ENCODE assay signal across 18 cellular contexts in the genomic region with DNA sequence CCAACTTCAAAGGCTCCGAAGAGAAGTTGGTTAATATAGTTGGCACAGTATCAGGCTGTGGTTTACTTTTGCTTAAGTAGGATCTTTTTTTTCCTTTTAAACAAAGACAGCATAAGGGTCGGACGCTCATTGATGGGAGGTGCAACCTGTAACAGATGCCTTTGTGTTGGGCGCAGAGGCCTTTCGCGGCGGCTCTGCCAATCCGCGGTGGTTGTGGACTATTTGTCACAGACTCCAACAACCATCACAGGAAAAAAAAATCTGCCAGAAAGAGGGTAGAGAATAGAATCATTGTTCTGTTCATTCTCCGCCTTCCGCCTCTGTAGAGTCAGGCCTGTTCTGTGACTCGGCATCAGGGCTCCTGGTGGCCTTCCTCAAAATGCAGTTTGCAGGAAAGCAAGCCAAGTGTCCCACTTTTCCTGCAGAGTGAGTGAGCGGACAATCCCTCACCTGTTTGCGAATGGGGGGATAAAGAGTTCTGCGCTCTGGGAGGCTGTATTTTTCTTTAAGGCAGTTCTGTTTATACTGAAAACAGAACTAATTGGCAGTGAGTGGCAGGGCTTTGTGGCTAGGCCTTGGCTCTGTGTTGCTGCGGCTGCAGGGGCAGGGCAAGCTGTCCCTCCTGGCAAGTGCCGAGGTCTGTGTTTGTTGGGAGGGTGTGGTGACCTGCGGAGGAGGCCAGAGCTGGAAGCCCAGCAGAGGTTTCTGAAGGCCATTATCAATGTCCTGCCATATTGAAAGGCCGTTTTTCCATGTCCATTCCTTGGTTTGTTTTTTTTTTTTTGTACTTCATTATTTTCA.
A peak's percentile ranks its signal among the peaks of the same experiment; 100 is the strongest.
DNase-seq lines count a peak whose midpoint lies in the region; ATAC-seq and TF ChIP-seq lines count a peak whose summit lies in the region.
"Had no signal": no experiment of that assay in that cellular context is flagged by ENCODE, and none has a peak within 500 bp of the region (broad histone marks: within the 10 kb centered on the region; RNA-seq: fewer than 3 reads in every experiment).

No MANE protein-coding gene starts in this region.

- H3K9me2 ChIP-seq in hepatocyte (replicated peaks; ENCODE audit: insufficient read depth) = no peaks in the 10 kb centered on the region

- no peak overlapping the region for H3K4me2 ChIP-seq in hepatocyte

- WGBS in hepatocyte (ENCODE audit: low lambda C conversion rate, missing lambda C conversion rate) = 85% methylated on average over 19 of the region's 19 CpGs

- intact Hi-C loops in head of caudate nucleus (cut with DNase I) = no loop called here

- H3K27ac ChIP-seq in hepatocyte = no peak overlapping the region
- H3K27ac ChIP-seq: HL-60, left ventricle myocardium inferior, sigmoid colon had no signal

- no peak overlapping the region for H3K4me3 ChIP-seq in hepatocyte
- H3K4me3 ChIP-seq: left ventricle myocardium inferior, sigmoid colon had no signal

- H3K27ac Mint-ChIP-seq in stimulated activated effector memory CD8-positive, alpha-beta T cell treated with anti-CD3 and anti-CD28 coated beads, Interleukin-12 subunit alpha, Interleukin-12 subunit beta, amount 100 ng/mL, for 72 hours = no peak overlapping the region
- H3K27ac Mint-ChIP-seq: activated CD8-positive, alpha-beta T cell treated with anti-CD3 and anti-CD28 coated beads for 36 hours; activated T-helper 2 cell treated with anti-CD3 and anti-CD28 coated beads, Interferon-gamma antibody, Interleukin-2, Interleukin-4, amounts not matched to agents 10 μg/mL and 5 μg/mL and 100 μg/mL, durations not matched to agents 14 hours and 24 hours and 36 hours; B cell had no signal

- DNase-seq in HT-29 (ENCODE audit: low spot score) (peak; percentile 47), NCI-H510A treated with DMSO at 0.1 percent for 48 hours (lab: John Stamatoyannopoulos, UW) (peak; percentile 85), head of caudate nucleus (peak; percentile 17 to 78 (median 52)), renal cortical epithelial cell (ENCODE audit: low read depth) (peak; percentile 9), AML-193 (lab: John Stamatoyannopoulos, UW) (no peak), hepatocyte (ENCODE audit: low spot score) (no peak)
- DNase-seq in stimulated activated effector memory CD8-positive, alpha-beta T cell treated with anti-CD3 and anti-CD28 coated beads, Interleukin-12 subunit alpha, Interleukin-12 subunit beta, amount 100 ng/mL, for 72 hours (ENCODE audit: low spot score in 2 of 2) = no peak
- DNase-seq: activated CD8-positive, alpha-beta T cell treated with anti-CD3 and anti-CD28 coated beads for 36 hours; aorta; left ventricle myocardium inferior; RPMI8226; sigmoid colon; stimulated activated CD4-positive, alpha-beta T cell treated with anti-CD3 and anti-CD28 coated beads, Interleukin-2, amount 100 ng/mL, for 24 hours; T-helper 1 cell had no signal

- ATAC-seq in HG03457 (IDR thresholded peaks at IDR 0.05; ENCODE audit: unreplicated experiment) = no peak
- no peak for ATAC-seq in stimulated activated effector memory CD8-positive, alpha-beta T cell treated with anti-CD3 and anti-CD28 coated beads, Interleukin-12 subunit alpha, Interleukin-12 subunit beta, amount 100 ng/mL, for 72 hours
- ATAC-seq: activated CD8-positive, alpha-beta T cell treated with anti-CD3 and anti-CD28 coated beads for 36 hours had no signal

- peaks cover 5% of the 10 kb centered on the region for H3K27me3 ChIP-seq in hepatocyte
- H3K27me3 ChIP-seq: sigmoid colon had no signal

- H2AFZ ChIP-seq in hepatocyte = no peak overlapping the region

- H3K36me3 Mint-ChIP-seq in stimulated activated effector memory CD8-positive, alpha-beta T cell treated with anti-CD3 and anti-CD28 coated beads, Interleukin-12 subunit alpha, Interleukin-12 subunit beta, amount 100 ng/mL, for 72 hours = no peaks in the 10 kb centered on the region

- no peaks in the 10 kb centered on the region for H3K4me1 Mint-ChIP-seq in stimulated activated effector memory CD8-positive, alpha-beta T cell treated with anti-CD3 and anti-CD28 coated beads, Interleukin-12 subunit alpha, Interleukin-12 subunit beta, amount 100 ng/mL, for 72 hours
- H3K4me1 Mint-ChIP-seq: B cell had no signal

- no peak overlapping the region for H3K4me3 Mint-ChIP-seq in stimulated activated effector memory CD8-positive, alpha-beta T cell treated with anti-CD3 and anti-CD28 coated beads, Interleukin-12 subunit alpha, Interleukin-12 subunit beta, amount 100 ng/mL, for 72 hours
- H3K4me3 Mint-ChIP-seq: activated CD8-positive, alpha-beta T cell treated with anti-CD3 and anti-CD28 coated beads for 36 hours; B cell had no signal

- H3K36me3 ChIP-seq in hepatocyte (replicated peaks; ENCODE audit: insufficient read depth, low read depth) = no peaks in the 10 kb centered on the region
- H3K36me3 ChIP-seq: left ventricle myocardium inferior, sigmoid colon had no signal

- H3K9me3 Mint-ChIP-seq in stimulated activated effector memory CD8-positive, alpha-beta T cell treated with anti-CD3 and anti-CD28 coated beads, Interleukin-12 subunit alpha, Interleukin-12 subunit beta, amount 100 ng/mL, for 72 hours = peaks cover 12% of the 10 kb centered on the region
- H3K9me3 Mint-ChIP-seq: activated T-helper 2 cell treated with anti-CD3 and anti-CD28 coated beads, Interferon-gamma antibody, Interleukin-2, Interleukin-4, amounts not matched to agents 10 μg/mL and 5 μg/mL and 100 μg/mL, durations not matched to agents 14 hours and 24 hours and 36 hours had no signal

- no peaks in the 10 kb centered on the region for H4K20me1 ChIP-seq in hepatocyte (ENCODE audit: insufficient read depth, poor library complexity, severe bottlenecking)

- no peak for TF ChIP-seq CTCF in hepatocyte (IDR thresholded peaks at IDR 0.05; ENCODE audit: poor library complexity)

- no peaks in the 10 kb centered on the region for H3K4me1 ChIP-seq in hepatocyte (ENCODE audit: insufficient read depth)
- H3K4me1 ChIP-seq: left ventricle myocardium inferior, sigmoid colon had no signal

- no peaks in the 10 kb centered on the region for H3K9me3 ChIP-seq in hepatocyte (ENCODE audit: low read depth)
- H3K9me3 ChIP-seq: left ventricle myocardium inferior, sigmoid colon had no signal

- no peaks in the 10 kb centered on the region for H3K79me2 ChIP-seq in hepatocyte

Comparison
In these comparisons a context has a peak if more than half of its experiments do, and no peak if none do; other contexts are left out.
1. DNase-seq: peak in HT-29 (single experiment), NCI-H510A treated with DMSO at 0.1 percent for 48 hours (single experiment), head of caudate nucleus (42 of 42) and renal cortical epithelial cell (single experiment); none in AML-193 (0 of 2), hepatocyte (single experiment) and stimulated activated effector memory CD8-positive, alpha-beta T cell treated with anti-CD3 and anti-CD28 coated beads, Interleukin-12 subunit alpha, Interleukin-12 subunit beta, amount 100 ng/mL, for 72 hours (0 of 2).